2 cellular contexts compared by ENCODE assay signal in genomic region chr10:132084384-132084783, GRCh38. TPM values are rescaled to one million over a fixed set of nuclear protein-coding genes. Genes with fewer than 3 reads are reported as not detected.
"Had no signal": no experiment of that assay in that cellular context is flagged by ENCODE, and none has a peak within 500 bp of the region (broad histone marks: within the 10 kb centered on the region; RNA-seq: fewer than 3 reads in every experiment).

No MANE protein-coding gene starts in this region.

RNA-seq across cellular contexts. Expression of gene JAKMIP3, which starts 18.6 kb away (rescaled TPM):
- total RNA-seq: LHCN-M2, MCF 10A had no signal
